In genomic region chr3:171796625-171797264, GRCh38 we compare ENCODE assay signal across 1 cellular context.
A peak's percentile ranks its signal among the peaks of the same experiment; 100 is the strongest.
TF ChIP-seq lines count a peak whose summit lies in the region.

No MANE protein-coding gene starts in this region.

TF ChIP-seq in GM12878, 131 proteins besides CTCF, POLR2A, EP300 and RAD21:
- TF ChIP-seq NKRF (conservative IDR thresholded peaks at IDR 0.05) (no peak), CBFB (IDR thresholded peaks at IDR 0.05; ENCODE audit: low read depth) (no peak), MXI1 (IDR thresholded peaks at IDR 0.05; ENCODE audit: low read depth, low read length) (0 out of 2 replicates have a peak, but pooled peaks have one; percentile 33), CBX5 (IDR thresholded peaks at IDR 0.05; ENCODE audit: low read depth) (no peak), BHLHE40 (IDR thresholded peaks at IDR 0.05; ENCODE audit: borderline replicate concordance in 1 of 2, low read depth in 2 of 2, low read length in 1 of 2) (peak in 1 of 2 experiments; percentile 45; a peak in 2 of 4 replicates), SMAD1 (IDR thresholded peaks at IDR 0.05; ENCODE audit: low read depth, partially characterized antibody) (peak; percentile 61), SUPT20H (IDR thresholded peaks at IDR 0.05; ENCODE audit: borderline replicate concordance, control insufficient read depth, low read depth, low read length) (no peak), DPF2 (IDR thresholded peaks at IDR 0.05) (no peak), WRNIP1 (IDR thresholded peaks at IDR 0.05; ENCODE audit: borderline replicate concordance, low read depth, low read length) (no peak), E2F8 (IDR thresholded peaks at IDR 0.05; ENCODE audit: low read depth, partially characterized antibody) (no peak), HDGF (IDR thresholded peaks at IDR 0.05) (peak; percentile 95), BCL3 (IDR thresholded peaks at IDR 0.05; ENCODE audit: borderline replicate concordance, insufficient read depth, low read depth, low read length, poor library complexity, severe bottlenecking) (no peak), IKZF1 (conservative IDR thresholded peaks at IDR 0.05) (peak; percentile 66), MLLT1 (IDR thresholded peaks at IDR 0.05) (peak; percentile 92; the same call in 1 of the 2 replicates), CEBPZ (IDR thresholded peaks at IDR 0.05; ENCODE audit: low read depth, low read length) (no peak), BACH1 (IDR thresholded peaks at IDR 0.05; ENCODE audit: borderline replicate concordance) (0 out of 2 replicates have a peak, but pooled peaks have one; percentile 47), EED (IDR thresholded peaks at IDR 0.05; ENCODE audit: low read depth) (no peak), USF2 (IDR thresholded peaks at IDR 0.05; ENCODE audit: borderline replicate concordance, low read depth, low read length) (peak; percentile 37; the same call in 1 of the 2 replicates), STAT3 (IDR thresholded peaks at IDR 0.05; ENCODE audit: low read depth, low read length) (no peak), ZBED1 (IDR thresholded peaks at IDR 0.05; ENCODE audit: borderline replicate concordance) (no peak), ZNF687 (IDR thresholded peaks at IDR 0.05) (peak; percentile 73; the same call in 1 of the 2 replicates), PAX8 (IDR thresholded peaks at IDR 0.05) (no peak), MAX (IDR thresholded peaks at IDR 0.05; ENCODE audit: low read depth, low read length) (no peak), ZNF592 (IDR thresholded peaks at IDR 0.05) (no peak), POLR2AphosphoS5 (IDR thresholded peaks at IDR 0.05; ENCODE audit: low read length) (0 out of 2 replicates have a peak, but pooled peaks have one; percentile 8), NBN (IDR thresholded peaks at IDR 0.05) (no peak), IKZF2 (IDR thresholded peaks at IDR 0.05) (peak; percentile 48 to 54; a peak in 3 of 4 replicates), HCFC1 (IDR thresholded peaks at IDR 0.05; ENCODE audit: low read length) (no peak), KAT2A (conservative IDR thresholded peaks at IDR 0.05; ENCODE audit: control insufficient read depth, low read depth, low read length) (no peak), ZNF384 (IDR thresholded peaks at IDR 0.05; ENCODE audit: borderline replicate concordance, low read depth, low read length) (no peak), RAD51 (IDR thresholded peaks at IDR 0.05) (peak; percentile 91), RBBP5 (conservative IDR thresholded peaks at IDR 0.05) (no peak), RELA (IDR thresholded peaks at IDR 0.05; ENCODE audit: borderline replicate concordance, partially characterized antibody) (no peak), EGR1 (IDR thresholded peaks at IDR 0.05; ENCODE audit: borderline replicate concordance in 1 of 2, low read depth in 2 of 2, low read length in 2 of 2) (no peak)
